Comparison of ENCODE assay signal across 8 cellular contexts in the genomic region with DNA sequence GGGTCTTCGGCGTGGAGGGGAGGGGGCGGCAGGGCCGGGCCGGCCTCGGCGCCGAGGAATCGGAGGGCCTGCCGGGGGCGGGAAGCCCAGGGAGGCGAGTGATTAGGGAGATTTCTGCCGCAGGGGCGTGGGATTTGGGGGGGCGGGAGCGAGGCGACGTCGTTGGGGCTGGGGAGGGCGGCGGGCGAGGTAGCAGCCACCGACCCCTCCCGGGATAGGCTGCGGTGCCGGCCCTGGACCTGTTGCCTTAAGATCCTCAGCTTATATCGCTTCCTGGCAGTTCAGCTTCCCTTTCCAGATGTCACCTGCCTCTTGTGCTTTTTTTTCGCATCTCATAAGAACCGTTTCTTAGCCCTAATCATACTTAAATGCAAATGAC. TPM values are rescaled to one million over a fixed set of nuclear protein-coding genes. Genes with fewer than 3 reads are reported as not detected.
DNase-seq lines count a peak whose midpoint lies in the region; ATAC-seq and TF ChIP-seq lines count a peak whose summit lies in the region.

No MANE protein-coding gene starts in this region.

- H4K20me1 ChIP-seq in hepatocyte (ENCODE audit: insufficient read depth, poor library complexity, severe bottlenecking) (peaks cover 14% of the 10 kb centered on the region), smooth muscle cell (ENCODE audit: low read depth) (peaks cover 29% of the 10 kb centered on the region)

- no peaks in the 10 kb centered on the region for H3K27me3 ChIP-seq in MG63
- no peaks in the 10 kb centered on the region for H3K27me3 ChIP-seq in hepatocyte
- H3K27me3 ChIP-seq in smooth muscle cell (ENCODE audit: low read depth), result no peaks in the 10 kb centered on the region

- peaks cover 8% of the 10 kb centered on the region for H3K4me1 ChIP-seq in hepatocyte (ENCODE audit: insufficient read depth)
- H3K4me1 ChIP-seq in smooth muscle cell (ENCODE audit: low read depth), result peaks cover 10% of the 10 kb centered on the region

- peaks cover 21% of the 10 kb centered on the region for H3K4me1 Mint-ChIP-seq in activated naive CD8-positive, alpha-beta T cell treated with anti-CD3 and anti-CD28 coated beads, Interleukin-2, amount 50 U/mL, for 24 hours

- H3K27ac Mint-ChIP-seq in activated naive CD8-positive, alpha-beta T cell treated with anti-CD3 and anti-CD28 coated beads, Interleukin-2, amount 50 U/mL, for 24 hours, result peak overlapping the region; percentile 73

- peak overlapping the region; percentile 83 for H3K9ac ChIP-seq in smooth muscle cell (ENCODE audit: low read depth)

- no peaks in the 10 kb centered on the region for H3K9me3 Mint-ChIP-seq in activated naive CD8-positive, alpha-beta T cell treated with anti-CD3 and anti-CD28 coated beads, Interleukin-2, amount 50 U/mL, for 24 hours

- WGBS in hepatocyte (ENCODE audit: low lambda C conversion rate, missing lambda C conversion rate), result 0% methylated on average over 10 of the region's 29 CpGs
- WGBS in smooth muscle cell (ENCODE audit: low lambda C conversion rate), result 2% methylated on average over 6 of the region's 29 CpGs

- H3K27me3 Mint-ChIP-seq in activated naive CD8-positive, alpha-beta T cell treated with anti-CD3 and anti-CD28 coated beads, Interleukin-2, amount 50 U/mL, for 24 hours, result peaks cover 6% of the 10 kb centered on the region

- ATAC-seq in activated naive CD8-positive, alpha-beta T cell treated with anti-CD3 and anti-CD28 coated beads, Interleukin-2, amount 50 U/mL, for 24 hours, result no peak
- no peak for ATAC-seq in HG02759 (IDR thresholded peaks at IDR 0.05; ENCODE audit: unreplicated experiment)
- no peak for ATAC-seq in HG02678 (IDR thresholded peaks at IDR 0.05; ENCODE audit: unreplicated experiment)

- H3K4me3 Mint-ChIP-seq in activated naive CD8-positive, alpha-beta T cell treated with anti-CD3 and anti-CD28 coated beads, Interleukin-2, amount 50 U/mL, for 24 hours, result peak overlapping the region; percentile 95

- H3K36me3 ChIP-seq in MG63 (no peaks in the 10 kb centered on the region), hepatocyte (replicated peaks; ENCODE audit: insufficient read depth, low read depth) (no peaks in the 10 kb centered on the region), smooth muscle cell (ENCODE audit: low read depth) (no peaks in the 10 kb centered on the region)

- no peaks in the 10 kb centered on the region for H3K9me3 ChIP-seq in MG63
- H3K9me3 ChIP-seq in hepatocyte (ENCODE audit: low read depth), result no peaks in the 10 kb centered on the region
- H3K9me3 ChIP-seq in smooth muscle cell (replicated peaks; ENCODE audit: low read depth), result no peaks in the 10 kb centered on the region

- H3K27ac ChIP-seq in hepatocyte, result peak overlapping the region; percentile 93
- no peak overlapping the region for H3K27ac ChIP-seq in smooth muscle cell (ENCODE audit: low read depth)

- H3K79me2 ChIP-seq in hepatocyte, result peaks cover 48% of the 10 kb centered on the region
- peaks cover 33% of the 10 kb centered on the region for H3K79me2 ChIP-seq in smooth muscle cell (ENCODE audit: low read depth)

- TF ChIP-seq CTCF in hepatocyte (IDR thresholded peaks at IDR 0.05; ENCODE audit: poor library complexity) (no peak), smooth muscle cell (IDR thresholded peaks at IDR 0.05; ENCODE audit: borderline replicate concordance, insufficient read depth, poor library complexity, severe bottlenecking) (no peak)

- peak; percentile 10 for DNase-seq in SKM-1 treated with dmso at 0.1 percent for 144 hours (lab: John Stamatoyannopoulos, UW; ENCODE audit: unreplicated experiment)
- no peak for DNase-seq in SKM-1 (lab: John Stamatoyannopoulos, UW; ENCODE audit: unreplicated experiment)
- DNase-seq in MG63, result no peak
- DNase-seq in activated naive CD8-positive, alpha-beta T cell treated with anti-CD3 and anti-CD28 coated beads, Interleukin-2, amount 50 U/mL, for 24 hours, result peak; percentile 8
- peak; percentile 50 for DNase-seq in hepatocyte (ENCODE audit: low spot score)
- DNase-seq in smooth muscle cell (lab: John Stamatoyannopoulos, UW; ENCODE audit: unreplicated experiment), result no peak

- H3K9me2 ChIP-seq in hepatocyte (replicated peaks; ENCODE audit: insufficient read depth), result no peaks in the 10 kb centered on the region

- H2AFZ ChIP-seq in hepatocyte (peak overlapping the region; percentile 76), smooth muscle cell (ENCODE audit: low read depth) (peak overlapping the region; percentile 94)

- peaks cover under 1% of the 10 kb centered on the region for H3K36me3 Mint-ChIP-seq in activated naive CD8-positive, alpha-beta T cell treated with anti-CD3 and anti-CD28 coated beads, Interleukin-2, amount 50 U/mL, for 24 hours (ENCODE audit: low read depth)

- H3K4me2 ChIP-seq in hepatocyte, result peak overlapping the region; percentile 82
- H3K4me2 ChIP-seq in smooth muscle cell, result peak overlapping the region; percentile 97

- H3K4me3 ChIP-seq in MG63 (peak overlapping the region; percentile 90), hepatocyte (peak overlapping the region; percentile 91), smooth muscle cell (peak overlapping the region; percentile 97)

- H3F3A ChIP-seq in smooth muscle cell (ENCODE audit: low read depth), result no peaks in the 10 kb centered on the region

RNA-seq across cellular contexts. Expression of gene LMTK2, which starts 0.6 kb away (rescaled TPM):
- total RNA-seq in MG63 (2014; rRNA removed; shearing (Covaris generic); ENCODE audit: low replicate concordance), result 2.6 and 4.8 TPM in 2 replicates
- 10.9 and 13.1 TPM in 2 replicates for total RNA-seq in hepatocyte
- polyA plus RNA-seq in hepatocyte, result 3.1 and 5.0 TPM in 2 replicates
- total RNA-seq in smooth muscle cell, result 6.9 and 8.7 TPM in 2 replicates
- polyA plus RNA-seq in smooth muscle cell, result 3.0 and 3.7 TPM in 2 replicates

Comparison
In these comparisons a context has a peak if more than half of its experiments do, and no peak if none do; other contexts are left out.
1. DNase-seq: peak in SKM-1 treated with dmso at 0.1 percent for 144 hours (single experiment), activated naive CD8-positive, alpha-beta T cell treated with anti-CD3 and anti-CD28 coated beads, Interleukin-2, amount 50 U/mL, for 24 hours (single experiment) and hepatocyte (single experiment); none in SKM-1 (single experiment), MG63 (single experiment) and smooth muscle cell (single experiment).
2. Peak in every context shown above with its lines, with median percentiles within 50 percentile points of each other: H3K4me3 ChIP-seq.